18 cellular contexts compared by ENCODE assay signal in the genomic region with DNA sequence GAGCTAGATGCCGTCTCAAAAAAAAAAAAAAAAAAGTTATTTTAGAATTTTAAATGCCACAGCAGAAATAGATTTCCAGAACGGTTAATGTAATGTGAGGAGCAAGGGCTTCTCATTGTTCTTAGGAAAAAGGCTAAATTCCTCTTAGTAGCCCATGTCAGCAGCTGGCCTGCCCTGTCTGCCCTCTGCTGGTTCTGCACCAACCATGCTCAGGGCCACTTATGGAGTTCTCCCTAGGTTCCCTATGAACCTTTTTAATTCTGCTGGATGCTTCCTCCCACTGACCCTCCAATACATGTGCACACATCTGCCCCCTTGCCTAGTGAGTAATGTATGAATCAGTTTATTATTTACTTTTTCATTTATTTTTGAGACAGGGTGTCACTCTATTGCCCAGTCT. TPM values are rescaled to one million over a fixed set of nuclear protein-coding genes. Genes with fewer than 3 reads are reported as not detected.
DNase-seq lines count a peak whose midpoint lies in the region; ATAC-seq, FAIRE-seq and TF ChIP-seq lines count a peak whose summit lies in the region.
"Had no signal": no experiment of that assay in that cellular context is flagged by ENCODE, and none has a peak within 500 bp of the region (broad histone marks: within the 10 kb centered on the region; RNA-seq: fewer than 3 reads in every experiment).

No MANE protein-coding gene starts in this region.

- TF ChIP-seq RAD21 in K562 (CRISPR knock-in tag; conservative IDR thresholded peaks at IDR 0.05 in 1 of 2, IDR thresholded peaks at IDR 0.05 in 1 of 2) = no peak

- H2AFZ ChIP-seq in K562 (ENCODE audit: low read depth, low read length) (no peak overlapping the region), GM23248 (no peak overlapping the region)

- no peak for TF ChIP-seq EP300 in K562 (IDR thresholded peaks at IDR 0.05; ENCODE audit: low read length)

- TF ChIP-seq POLR2A in K562 (conservative IDR thresholded peaks at IDR 0.05) = no peak

- H3F3A ChIP-seq in GM23248 (ENCODE audit: insufficient read depth) = no peaks in the 10 kb centered on the region

- H3K4me2 ChIP-seq in K562 (ENCODE audit: insufficient read depth, low read length) = no peak overlapping the region
- no peak overlapping the region for H3K4me2 ChIP-seq in GM23248 (ENCODE audit: unreplicated experiment)

- in situ Hi-C loops in KBM-7 (cut with MboI; ENCODE audit: low pct_unique_long_range_greater_than_20kb, low sequenced_read_pairs) (no loop called here), K562 (cut with MboI) (no loop called here), GM23248 (cut with MboI) (no loop called here)

- CTCF ChIA-PET in K562 (lab: Yijun Ruan, JAX; ENCODE audit: low intra/inter-chr PET ratio) = no interaction called here

- H4K20me1 ChIP-seq in K562 (replicated peaks; ENCODE audit: control insufficient read depth, insufficient read depth, low read length) (no peaks in the 10 kb centered on the region), GM23248 (ENCODE audit: insufficient read depth) (no peaks in the 10 kb centered on the region)

- no peaks in the 10 kb centered on the region for H3K4me1 ChIP-seq in K562 (replicated peaks in 1 of 2; ENCODE audit: control insufficient read depth in 2 of 2, insufficient read depth in 2 of 2, low read length in 2 of 2)
- H3K4me1 ChIP-seq in left lung = no peaks in the 10 kb centered on the region
- no peaks in the 10 kb centered on the region for H3K4me1 ChIP-seq in GM23248 (ENCODE audit: insufficient read depth)

- H3K27me3 ChIP-seq in K562 (ENCODE audit: control insufficient read depth in 2 of 2, insufficient read depth in 2 of 2, low read length in 2 of 2) (no peaks in the 10 kb centered on the region), left lung (no peaks in the 10 kb centered on the region), GM23248 (replicated peaks; ENCODE audit: insufficient read depth) (no peaks in the 10 kb centered on the region)

- ATAC-seq in K562 = peak; percentile 31; the same call in 1 of the 3 replicates
- ATAC-seq in left lung = peak; percentile 52

- H3K9me1 ChIP-seq in K562 (ENCODE audit: control insufficient read depth, insufficient read depth, low read length) = no peaks in the 10 kb centered on the region

- H3K79me2 ChIP-seq in K562 (ENCODE audit: control insufficient read depth, insufficient read depth, low read length) (no peaks in the 10 kb centered on the region), GM23248 (ENCODE audit: insufficient read depth) (no peaks in the 10 kb centered on the region)

- no peaks in the 10 kb centered on the region for H3K9me2 ChIP-seq in GM23248 (ENCODE audit: insufficient read depth)

- POLR2A ChIA-PET in K562 (lab: Yijun Ruan, JAX) = no interaction called here

- intact Hi-C loops in K562 (cut with micrococcal nuclease) (no loop called here), left lung (cut with DNase I) (no loop called here)

- H3K9me3 ChIP-seq in K562 (replicated peaks; ENCODE audit: control insufficient read depth, insufficient read depth, low read depth, low read length) (no peaks in the 10 kb centered on the region), left lung (no peaks in the 10 kb centered on the region), GM23248 (ENCODE audit: low read depth) (no peaks in the 10 kb centered on the region)

- FAIRE-seq in K562 (lab: Jason Lieb, UNC) = no peak
- FAIRE-seq: HTR-8/SVneo had no signal

- DNase-seq in COLO668 (lab: John Stamatoyannopoulos, UW; ENCODE audit: unreplicated experiment) (peak; percentile 1), KBM-7 (peak; percentile 4), K562 (ENCODE audit: extremely low read depth in 1 of 4, low spot score in 3 of 4) (peak in 1 of 4 experiments; percentile 2), left lung (no peak), GM23248 (no peak), amniotic stem cell (lab: John Stamatoyannopoulos, UW) (no peak), AG08395 (ENCODE audit: low spot score) (no peak)
- no peak for DNase-seq in stimulated activated CD4-positive, alpha-beta T cell treated with anti-CD3 and anti-CD28 coated beads, Interleukin-2, amount 100 ng/mL, for 48 hours
- DNase-seq: GF-D8; immature natural killer cell; NCI-H1048; NCI-H446 treated with DMSO at 0.1 percent for 48 hours; stimulated activated CD8-positive, alpha-beta memory T cell treated with anti-CD3 and anti-CD28 coated beads, Interleukin-4, amount 100 ng/mL, for 48 hours had no signal

- BruUV-seq in K562 (replicated peaks; lab: Mats Ljungman, UMichigan) = no TSS peak

- no peak overlapping the region for H3K4me3 ChIP-seq in K562
- no peak overlapping the region for H3K4me3 ChIP-seq in left lung
- H3K4me3 ChIP-seq in GM23248 = no peak overlapping the region
- H3K4me3 ChIP-seq: coronary artery had no signal

- H3K9ac ChIP-seq in K562 (ENCODE audit: insufficient read depth in 1 of 2, low read depth in 2 of 2, low read length in 2 of 2) (no peak overlapping the region), GM23248 (no peak overlapping the region)

- TF ChIP-seq CTCF in K562 (IDR thresholded peaks at IDR 0.05 in 2 of 3, conservative IDR thresholded peaks at IDR 0.05 in 1 of 3; ENCODE audit: insufficient read depth in 2 of 3, low read depth in 1 of 3, low read length in 3 of 3) (no peak), left lung (IDR thresholded peaks at IDR 0.05) (no peak)

- 0% methylated on average over 1 of the region's 2 CpGs for WGBS in K562 (ENCODE audit: insufficient coverage, low coverage, missing lambda C conversion rate)
- 27 to 44% methylated on average over 2 of the region's 2 CpGs for WGBS in GM23248 (ENCODE audit: low coverage in 1 of 2, low lambda C conversion rate in 2 of 2, missing lambda C conversion rate in 2 of 2), 2 experiments

- H3K36me3 ChIP-seq in K562 (ENCODE audit: control insufficient read depth, insufficient read depth, low read length) (no peaks in the 10 kb centered on the region), left lung (no peaks in the 10 kb centered on the region), GM23248 (ENCODE audit: low read depth) (no peaks in the 10 kb centered on the region)

- H3K27ac ChIP-seq in K562 (ENCODE audit: extremely low read depth, low read depth, low read length) = no peak overlapping the region
- H3K27ac ChIP-seq in left lung = no peak overlapping the region
- no peak overlapping the region for H3K27ac ChIP-seq in GM23248
- H3K27ac ChIP-seq: coronary artery had no signal

TF ChIP-seq in K562, 482 proteins besides CTCF, POLR2A, EP300 and RAD21 (continues in another document):
- TF ChIP-seq MCM2 (IDR thresholded peaks at IDR 0.05; ENCODE audit: low read depth) = no peak

RNA-seq across cellular contexts. Expression of gene DPPA4, which starts 32.2 kb away (rescaled TPM):
- not detected in 2 replicates for total RNA-seq in K562 (2011; cell fraction: chromatin; rRNA removed; ENCODE audit: low replicate concordance)
- total RNA-seq in K562 (2011; cell fraction: nucleolus; rRNA removed) = not detected in 2 replicates
- not detected in 2 replicates for total RNA-seq in K562 (2011; cell fraction: nucleoplasm; rRNA removed)
- not detected in 2 replicates for total RNA-seq in K562 (2014; rRNA removed)
- not detected in 2 replicates for total RNA-seq in K562 (2014; rRNA removed; fragmentation: Illumina TruSeq; extraction: Trizol)
- total RNA-seq in K562 (2015; rRNA removed; fragmentation: Illumina TruSeq; extraction: Trizol) = not detected in 2 replicates
- 0.53 and 0.94 TPM in 2 replicates for total RNA-seq in K562 (2021)
- not detected in 2 replicates for polyA plus RNA-seq in K562 (2011; rRNA removed)
- 0.01 and 0.03 TPM in 2 replicates for polyA plus RNA-seq in K562 (2011; cell fraction: cytosol; rRNA removed)
- 0.14 TPM in 1 of 2 replicates, not detected in the other for polyA plus RNA-seq in K562 (2011; cell fraction: nucleus; rRNA removed)
- 0.08 TPM in 1 of 2 replicates, not detected in the other for polyA plus RNA-seq in K562 (2012)
- polyA plus RNA-seq in K562 (2014; fragmentation: Illumina TruSeq; extraction: Trizol) = not detected in 2 replicates
- polyA plus RNA-seq in K562 (2014; fragmentation: Nextera tagmentation; extraction: Ambion mirVana) = not detected
- not detected in 2 replicates for polyA plus RNA-seq in K562 (2014; rRNA removed)
- 0.32 TPM in 1 of 2 replicates, not detected in the other for polyA minus RNA-seq in K562 (2011; rRNA and poly(A)+ RNA removed)
- not detected in 2 replicates for polyA minus RNA-seq in K562 (2011; cell fraction: cytosol; rRNA and poly(A)+ RNA removed)
- not detected in 2 replicates for polyA minus RNA-seq in K562 (2011; cell fraction: nucleus; rRNA and poly(A)+ RNA removed)
- total RNA-seq in left lung = under 1 TPM in 1 of 2 donors, not detected in 1; 0.16 TPM
- not detected in 2 replicates for total RNA-seq in GM23248 (2014; rRNA removed; shearing (Covaris generic))
- 0.06 and 0.15 TPM in 2 replicates for polyA plus RNA-seq in GM23248 (2016; fragmentation: Nextera tagmentation; extraction: Ambion mirVana)
- total RNA-seq: fibroblast of lung, posterior vena cava had no signal
- polyA plus RNA-seq: BJ had no signal

RNA-seq across cellular contexts. Expression of gene DPPA2, which starts 53.2 kb away (rescaled TPM):
- total RNA-seq in K562 (2011; cell fraction: chromatin; rRNA removed; ENCODE audit: low replicate concordance) = not detected in 2 replicates
- not detected in 2 replicates for total RNA-seq in K562 (2011; cell fraction: nucleolus; rRNA removed)
- not detected in 2 replicates for total RNA-seq in K562 (2011; cell fraction: nucleoplasm; rRNA removed)
- total RNA-seq in K562 (2014; rRNA removed) (not detected in 2 replicates), K562 (2014; rRNA removed; fragmentation: Illumina TruSeq; extraction: Trizol) (not detected in 2 replicates), K562 (2015; rRNA removed; fragmentation: Illumina TruSeq; extraction: Trizol) (not detected in 2 replicates), K562 (2021) (not detected in 2 replicates), left lung (not detected)
- polyA plus RNA-seq in K562 (2011; rRNA removed) (not detected in 2 replicates), K562 (2014; fragmentation: Illumina TruSeq; extraction: Trizol) (not detected in 2 replicates), K562 (2014; fragmentation: Nextera tagmentation; extraction: Ambion mirVana) (under 1 TPM in 1 of 2 experiments, not detected in 1; 0.04 TPM), K562 (2014; rRNA removed) (not detected in 2 replicates), GM23248 (2016; fragmentation: Nextera tagmentation; extraction: Ambion mirVana) (not detected in 2 replicates)
- not detected in 2 replicates for polyA plus RNA-seq in K562 (2011; cell fraction: cytosol; rRNA removed)
- polyA plus RNA-seq in K562 (2011; cell fraction: nucleus; rRNA removed) = not detected in 2 replicates
- 0.11 TPM in 1 of 2 replicates, not detected in the other for polyA plus RNA-seq in K562 (2012)
- polyA minus RNA-seq in K562 (2011; rRNA and poly(A)+ RNA removed) = 0.12 TPM in 1 of 2 replicates, not detected in the other
- polyA minus RNA-seq in K562 (2011; cell fraction: cytosol; rRNA and poly(A)+ RNA removed) = not detected in 2 replicates
- not detected in 2 replicates for polyA minus RNA-seq in K562 (2011; cell fraction: nucleus; rRNA and poly(A)+ RNA removed)
- total RNA-seq in GM23248 (2014; rRNA removed; shearing (Covaris generic)) = not detected in 2 replicates
- total RNA-seq: fibroblast of lung, posterior vena cava had no signal
- polyA plus RNA-seq: BJ, fibroblast of lung, immature natural killer cell had no signal

Comparison
In these comparisons a context has a peak if more than half of its experiments do, and no peak if none do; other contexts are left out.
1. DNase-seq: peak in COLO668 (single experiment) and KBM-7 (single experiment); none in left lung (0 of 2), GM23248 (single experiment), amniotic stem cell (single experiment), AG08395 (single experiment) and stimulated activated CD4-positive, alpha-beta T cell treated with anti-CD3 and anti-CD28 coated beads, Interleukin-2, amount 100 ng/mL, for 48 hours (0 of 2).